ENCODE assay signal across 1 cellular context in the genomic region with DNA sequence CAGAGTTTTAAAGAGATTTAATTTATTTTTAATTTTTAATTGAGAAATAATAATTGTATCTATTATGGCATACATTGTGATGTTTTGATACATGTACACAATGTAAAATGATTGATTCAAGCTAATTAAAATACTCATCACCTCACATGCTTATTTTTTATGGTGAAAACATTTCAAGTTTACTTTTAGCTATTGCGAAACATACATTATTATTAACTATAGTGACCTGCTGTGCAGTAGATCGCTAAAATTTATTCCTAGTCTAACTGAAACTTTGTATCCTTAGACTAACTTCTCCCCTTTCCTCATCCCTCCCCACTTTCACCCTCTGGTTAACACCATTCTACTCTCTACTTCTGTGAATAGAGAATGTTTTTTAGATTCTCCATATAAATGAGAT.
TF ChIP-seq lines count a peak whose summit lies in the region.

No MANE protein-coding gene starts in this region.

TF ChIP-seq in HepG2, 621 proteins besides CTCF, POLR2A, EP300 and RAD21:
- TF ChIP-seq, protein P1, sequence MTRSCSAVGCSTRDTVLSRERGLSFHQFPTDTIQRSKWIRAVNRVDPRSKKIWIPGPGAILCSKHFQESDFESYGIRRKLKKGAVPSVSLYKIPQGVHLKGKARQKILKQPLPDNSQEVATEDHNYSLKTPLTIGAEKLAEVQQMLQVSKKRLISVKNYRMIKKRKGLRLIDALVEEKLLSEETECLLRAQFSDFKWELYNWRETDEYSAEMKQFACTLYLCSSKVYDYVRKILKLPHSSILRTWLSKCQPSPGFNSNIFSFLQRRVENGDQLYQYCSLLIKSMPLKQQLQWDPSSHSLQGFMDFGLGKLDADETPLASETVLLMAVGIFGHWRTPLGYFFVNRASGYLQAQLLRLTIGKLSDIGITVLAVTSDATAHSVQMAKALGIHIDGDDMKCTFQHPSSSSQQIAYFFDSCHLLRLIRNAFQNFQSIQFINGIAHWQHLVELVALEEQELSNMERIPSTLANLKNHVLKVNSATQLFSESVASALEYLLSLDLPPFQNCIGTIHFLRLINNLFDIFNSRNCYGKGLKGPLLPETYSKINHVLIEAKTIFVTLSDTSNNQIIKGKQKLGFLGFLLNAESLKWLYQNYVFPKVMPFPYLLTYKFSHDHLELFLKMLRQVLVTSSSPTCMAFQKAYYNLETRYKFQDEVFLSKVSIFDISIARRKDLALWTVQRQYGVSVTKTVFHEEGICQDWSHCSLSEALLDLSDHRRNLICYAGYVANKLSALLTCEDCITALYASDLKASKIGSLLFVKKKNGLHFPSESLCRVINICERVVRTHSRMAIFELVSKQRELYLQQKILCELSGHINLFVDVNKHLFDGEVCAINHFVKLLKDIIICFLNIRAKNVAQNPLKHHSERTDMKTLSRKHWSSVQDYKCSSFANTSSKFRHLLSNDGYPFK (CRISPR knock-in tag; IDR thresholded peaks at IDR 0.05; ENCODE audit: borderline replicate concordance) = no peak
- peak; percentile 81 for TF ChIP-seq CEBPB (IDR thresholded peaks at IDR 0.05; ENCODE audit: borderline replicate concordance, low read depth, low read length)
TF ChIP-seq in HepG2: peak in this region for 1.
